ENCODE assay signal across 1 cellular context in genomic region chr3:184135149-184135910, GRCh38.
TF ChIP-seq lines count a peak whose summit lies in the region.

TSS of gene EIF2B5 (plus strand) at chr3:184135358. CDS start at chr3:184135386, 28 bp downstream.

TF ChIP-seq in K562, 482 proteins besides CTCF, POLR2A, EP300 and RAD21 (continued from another document and continues in another):
- TF ChIP-seq CREB1 (IDR thresholded peaks at IDR 0.05): peak; percentile 65; the same call in 1 of the 2 replicates
- peak; percentile 62; the same call in 1 of the 2 replicates for TF ChIP-seq CREB1 (CRISPR knock-in tag; IDR thresholded peaks at IDR 0.05)
- no peak for TF ChIP-seq PBX2 (CRISPR knock-in tag; IDR thresholded peaks at IDR 0.05; ENCODE audit: low read depth)
- TF ChIP-seq PBX2 (tag; conservative IDR thresholded peaks at IDR 0.05; ENCODE audit: low read depth): no peak
- 0 out of 2 replicates have a peak, but pooled peaks have one; percentile 55 for TF ChIP-seq CREB3L1 (IDR thresholded peaks at IDR 0.05; ENCODE audit: borderline replicate concordance, low read depth)
- TF ChIP-seq ZNF561 (CRISPR knock-in tag; conservative IDR thresholded peaks at IDR 0.05): no peak
- TF ChIP-seq SMARCE1 (IDR thresholded peaks at IDR 0.05): peak; percentile 9; the same call in 1 of the 2 replicates
- peak; percentile 63 for TF ChIP-seq MEIS2 (IDR thresholded peaks at IDR 0.05; ENCODE audit: partially characterized antibody)
- TF ChIP-seq DACH1 (IDR thresholded peaks at IDR 0.05; ENCODE audit: partially characterized antibody): no peak
- TF ChIP-seq RBM34 (IDR thresholded peaks at IDR 0.05; ENCODE audit: borderline replicate concordance, insufficient read depth, low read length): no peak
- no peak for TF ChIP-seq NR3C1 (CRISPR knock-in tag; IDR thresholded peaks at IDR 0.05)
- 0 out of 2 replicates have a peak, but pooled peaks have one; percentile 48 for TF ChIP-seq ARID3A (IDR thresholded peaks at IDR 0.05; ENCODE audit: borderline replicate concordance, low read depth, low read length)
- TF ChIP-seq ARID2 (IDR thresholded peaks at IDR 0.05): no peak
- TF ChIP-seq GTF2B (IDR thresholded peaks at IDR 0.05; ENCODE audit: extremely low read depth, insufficient read length): no peak
- TF ChIP-seq ZC3H4 (CRISPR knock-in tag; IDR thresholded peaks at IDR 0.05; ENCODE audit: borderline replicate concordance): 0 out of 2 replicates have a peak, but pooled peaks have one; percentile 56
- peak; percentile 76 to 93 for TF ChIP-seq MNT (conservative IDR thresholded peaks at IDR 0.05)
- no peak for TF ChIP-seq ZBTB49 (CRISPR knock-in tag; IDR thresholded peaks at IDR 0.05; ENCODE audit: borderline replicate concordance)
- no peak for TF ChIP-seq JUNB (CRISPR knock-in tag; conservative IDR thresholded peaks at IDR 0.05)
- no peak for TF ChIP-seq ZNF785 (CRISPR knock-in tag; IDR thresholded peaks at IDR 0.05)
- TF ChIP-seq ZNF175 (CRISPR knock-in tag; IDR thresholded peaks at IDR 0.05; ENCODE audit: low read depth): no peak
- no peak for TF ChIP-seq ZNF140 (CRISPR knock-in tag; IDR thresholded peaks at IDR 0.05)
- peak; percentile 89 for TF ChIP-seq ESRRA (IDR thresholded peaks at IDR 0.05; ENCODE audit: borderline replicate concordance, low read depth)
- no peak for TF ChIP-seq SMARCA5 (IDR thresholded peaks at IDR 0.05)
- peak; percentile 88 for TF ChIP-seq TAF7 (tag; IDR thresholded peaks at IDR 0.05)
- TF ChIP-seq YY1 (IDR thresholded peaks at IDR 0.05; ENCODE audit: borderline replicate concordance in 1 of 3, control insufficient read depth in 1 of 3, extremely low read depth in 1 of 3, insufficient read depth in 3 of 3, insufficient read length in 1 of 3, insufficient replicate concordance in 2 of 3, low read depth in 1 of 3, low read length in 2 of 3): peak; percentile 80 to 99 (median 96)
- TF ChIP-seq AFF1 (IDR thresholded peaks at IDR 0.05; ENCODE audit: low read depth in 1 of 2, partially characterized antibody in 2 of 2): peak in 1 of 2 experiments; percentile 34
- TF ChIP-seq FOXK1 (CRISPR knock-in tag; IDR thresholded peaks at IDR 0.05; ENCODE audit: borderline replicate concordance): no peak; the same call in 1 of the 2 replicates
- no peak for TF ChIP-seq ZNF280A (IDR thresholded peaks at IDR 0.05; ENCODE audit: low read depth, partially characterized antibody)
- peak; percentile 51 for TF ChIP-seq NFIC (IDR thresholded peaks at IDR 0.05)
- peak; percentile 85 for TF ChIP-seq POLR2AphosphoS5 (IDR thresholded peaks at IDR 0.05; ENCODE audit: control insufficient read depth, insufficient read depth, low read depth, low read length)
- no peak for TF ChIP-seq ZNF324 (CRISPR knock-in tag; IDR thresholded peaks at IDR 0.05)
- no peak for TF ChIP-seq ZNF695 (CRISPR knock-in tag; IDR thresholded peaks at IDR 0.05)
- no peak for TF ChIP-seq ATF3 (IDR thresholded peaks at IDR 0.05)
- TF ChIP-seq ATF3 (CRISPR knock-in tag; conservative IDR thresholded peaks at IDR 0.05): 0 out of 2 replicates have a peak, but pooled peaks have one; percentile 55
- TF ChIP-seq SMAD3 (CRISPR knock-in tag; conservative IDR thresholded peaks at IDR 0.05): peak; percentile 27; the same call in 1 of the 2 replicates
- peak; percentile 96 for TF ChIP-seq EP400 (IDR thresholded peaks at IDR 0.05)
- TF ChIP-seq POLR3G (IDR thresholded peaks at IDR 0.05; ENCODE audit: extremely low read depth, insufficient read length, insufficient replicate concordance): no peak
- TF ChIP-seq ZFP1 (CRISPR knock-in tag; IDR thresholded peaks at IDR 0.05): no peak
- peak; percentile 25 for TF ChIP-seq BRD9 (IDR thresholded peaks at IDR 0.05; ENCODE audit: low read depth, partially characterized antibody)
- no peak for TF ChIP-seq PHTF2 (CRISPR knock-in tag; IDR thresholded peaks at IDR 0.05)
- TF ChIP-seq SMAD4 (CRISPR knock-in tag; conservative IDR thresholded peaks at IDR 0.05): peak; percentile 35
- TF ChIP-seq PML (IDR thresholded peaks at IDR 0.05; ENCODE audit: low read length): peak; percentile 23; the same call in 1 of the 2 replicates
- TF ChIP-seq GABPB1 (CRISPR knock-in tag; IDR thresholded peaks at IDR 0.05): peak; percentile 87; the same call in 1 of the 2 replicates
- no peak for TF ChIP-seq NR0B1 (IDR thresholded peaks at IDR 0.05; ENCODE audit: partially characterized antibody)
- TF ChIP-seq CBX1 (IDR thresholded peaks at IDR 0.05; ENCODE audit: low read depth): peak; percentile 90; the same call in 1 of the 2 replicates
